Comparison of ENCODE assay signal across 24 cellular contexts in genomic region chr17:62859146-62859545, GRCh38. TPM values are rescaled to one million over a fixed set of nuclear protein-coding genes. Genes with fewer than 3 reads are reported as not detected.
DNase-seq lines count a peak whose midpoint lies in the region; ATAC-seq, FAIRE-seq and TF ChIP-seq lines count a peak whose summit lies in the region.
"Had no signal": no experiment of that assay in that cellular context is flagged by ENCODE, and none has a peak within 500 bp of the region (broad histone marks: within the 10 kb centered on the region; RNA-seq: fewer than 3 reads in every experiment).

No MANE protein-coding gene starts in this region.

- DNase-seq in HT1080 (ENCODE audit: low read depth): peak; percentile 56
- peak; percentile 45 for DNase-seq in bronchial epithelial cell (ENCODE audit: low read depth)
- peak; percentile 69 to 74 for DNase-seq in foreskin fibroblast
- peak; percentile 25 for DNase-seq in thoracic aorta (ENCODE audit: low spot score)
- no peak for DNase-seq in CD1c-positive myeloid dendritic cell (ENCODE audit: extremely low spot score)
- DNase-seq in activated CD4-positive, alpha-beta T cell treated with anti-CD3 and anti-CD28 coated beads, Interleukin-2, amount 10 ng/mL, durations not matched to agents 24 days and 14 days: no peak
- DNase-seq: activated CD4-positive, alpha-beta T cell treated with anti-CD3 and anti-CD28 coated beads, Interleukin-2, amount 10 ng/mL, durations not matched to agents 7 days and 5 days; activated CD8-positive, alpha-beta memory T cell treated with anti-CD3 and anti-CD28 coated beads, Interleukin-2, amount 50 U/mL, for 48 hours; activated gamma-delta T cell treated with Interleukin-2 at 50 U/mL for 16 hours; Caco-2; GOT3; NCI-H1105 treated with DMSO at 0.1 percent for 48 hours; NCI-H526 treated with DMSO at 0.1 percent for 48 hours; Right ventricle myocardium superior had no signal

- no peaks in the 10 kb centered on the region for H3K36me3 ChIP-seq in bronchial epithelial cell (ENCODE audit: control insufficient read depth, insufficient read depth, low read length)
- no peaks in the 10 kb centered on the region for H3K36me3 ChIP-seq in thoracic aorta
- H3K36me3 ChIP-seq: gastroesophageal sphincter, neural progenitor cell, suprapubic skin had no signal

- peaks cover 11 to 20% of the 10 kb centered on the region in 2 donors for H3K4me1 ChIP-seq in thoracic aorta (ENCODE audit: control insufficient read depth in 1 of 2, low read depth in 2 of 2)
- H3K4me1 ChIP-seq: gastroesophageal sphincter, neural progenitor cell had no signal

- H3K27me3 Mint-ChIP-seq in activated CD4-positive, alpha-beta T cell treated with anti-CD3 and anti-CD28 coated beads, Interleukin-2, amount 10 ng/mL, durations not matched to agents 24 days and 14 days: peaks cover 7% of the 10 kb centered on the region

- H3K36me3 Mint-ChIP-seq in activated CD4-positive, alpha-beta T cell treated with anti-CD3 and anti-CD28 coated beads, Interleukin-2, amount 10 ng/mL, durations not matched to agents 24 days and 14 days (ENCODE audit: low read depth): no peaks in the 10 kb centered on the region
- H3K36me3 Mint-ChIP-seq: neural progenitor cell had no signal

- H3K27me3 ChIP-seq in bronchial epithelial cell (ENCODE audit: control insufficient read depth, insufficient read depth, low read length) (no peaks in the 10 kb centered on the region), thoracic aorta (replicated peaks; ENCODE audit: insufficient read depth) (no peaks in the 10 kb centered on the region)
- H3K27me3 ChIP-seq: gastroesophageal sphincter, neural progenitor cell, suprapubic skin had no signal

- no peak overlapping the region for H3K4me3 Mint-ChIP-seq in activated CD4-positive, alpha-beta T cell treated with anti-CD3 and anti-CD28 coated beads, Interleukin-2, amount 10 ng/mL, durations not matched to agents 24 days and 14 days
- H3K4me3 Mint-ChIP-seq: activated CD4-positive, alpha-beta T cell treated with anti-CD3 and anti-CD28 coated beads, Interleukin-2, amount 10 ng/mL, durations not matched to agents 7 days and 5 days; B cell; neural progenitor cell had no signal

- no peak overlapping the region for H3K4me3 ChIP-seq in bronchial epithelial cell (ENCODE audit: low read depth, low read length)
- no peak overlapping the region for H3K4me3 ChIP-seq in foreskin fibroblast (ENCODE audit: low read depth in 1 of 2, low read length in 2 of 2)
- H3K4me3 ChIP-seq in thoracic aorta: no peak overlapping the region
- H3K4me3 ChIP-seq: gastroesophageal sphincter, neural progenitor cell, suprapubic skin had no signal

- intact Hi-C loops in activated CD4-positive, alpha-beta T cell treated with anti-CD3 and anti-CD28 coated beads, Interleukin-2, amount 10 ng/mL, durations not matched to agents 24 days and 14 days (cut with micrococcal nuclease): no loop called here

- H3K9me3 Mint-ChIP-seq in activated CD4-positive, alpha-beta T cell treated with anti-CD3 and anti-CD28 coated beads, Interleukin-2, amount 10 ng/mL, durations not matched to agents 24 days and 14 days: no peaks in the 10 kb centered on the region
- H3K9me3 Mint-ChIP-seq: activated CD4-positive, alpha-beta T cell treated with anti-CD3 and anti-CD28 coated beads, Interleukin-2, amount 10 ng/mL, durations not matched to agents 7 days and 5 days; neural progenitor cell had no signal

- no peaks in the 10 kb centered on the region for H3K4me1 Mint-ChIP-seq in activated CD4-positive, alpha-beta T cell treated with anti-CD3 and anti-CD28 coated beads, Interleukin-2, amount 10 ng/mL, durations not matched to agents 24 days and 14 days
- H3K4me1 Mint-ChIP-seq: activated CD4-positive, alpha-beta T cell treated with anti-CD3 and anti-CD28 coated beads, Interleukin-2, amount 10 ng/mL, durations not matched to agents 7 days and 5 days; B cell had no signal

- ATAC-seq in thoracic aorta (ENCODE audit: insufficient number of reproducible peaks, low FRiP score, low read depth): peak; percentile 87
- ATAC-seq in GM21723 (IDR thresholded peaks at IDR 0.05; ENCODE audit: unreplicated experiment): no peak
- ATAC-seq: gastroesophageal sphincter had no signal

- H3K9me3 ChIP-seq in thoracic aorta: no peaks in the 10 kb centered on the region
- H3K9me3 ChIP-seq: Caco-2, gastroesophageal sphincter, suprapubic skin had no signal

- H3K27ac Mint-ChIP-seq in activated CD4-positive, alpha-beta T cell treated with anti-CD3 and anti-CD28 coated beads, Interleukin-2, amount 10 ng/mL, durations not matched to agents 24 days and 14 days: no peak overlapping the region
- H3K27ac Mint-ChIP-seq: activated CD4-positive, alpha-beta T cell treated with anti-CD3 and anti-CD28 coated beads, Interleukin-2, amount 10 ng/mL, durations not matched to agents 7 days and 5 days; B cell; neural progenitor cell had no signal

- H3K27ac ChIP-seq in thoracic aorta: peak overlapping the region; percentile 38 to 51
- H3K27ac ChIP-seq: gastroesophageal sphincter, neural progenitor cell, suprapubic skin had no signal

- no peak for FAIRE-seq in bronchial epithelial cell (lab: Jason Lieb, UNC)
- FAIRE-seq: colon, endometrium had no signal

- TF ChIP-seq CTCF in bronchial epithelial cell (IDR thresholded peaks at IDR 0.05; ENCODE audit: insufficient read depth, low read length, severe bottlenecking) (no peak), foreskin fibroblast (IDR thresholded peaks at IDR 0.05; ENCODE audit: low read depth, low read length) (no peak), thoracic aorta (IDR thresholded peaks at IDR 0.05) (no peak)

RNA-seq across cellular contexts. Expression of gene MARCHF10, which starts 51.0 kb away (rescaled TPM):
- 0.16 TPM in 1 of 2 replicates, not detected in the other for total RNA-seq in HT1080 (2014; rRNA removed; shearing (Covaris generic))
- polyA plus RNA-seq in HT1080 (2015; cell fraction: cytosol; rRNA removed): not detected in 2 replicates
- polyA plus RNA-seq in HT1080 (2015; cell fraction: nucleus; rRNA removed): not detected in 2 replicates
- total RNA-seq in bronchial epithelial cell: not detected in 2 replicates
- not detected for total RNA-seq in thoracic aorta
- total RNA-seq in activated CD4-positive, alpha-beta T cell treated with anti-CD3 and anti-CD28 coated beads, Interleukin-2, amount 10 ng/mL, durations not matched to agents 24 days and 14 days: not detected in 2 replicates
- total RNA-seq: activated CD4-positive, alpha-beta T cell treated with anti-CD3 and anti-CD28 coated beads, Interleukin-2, amount 10 ng/mL, durations not matched to agents 7 days and 5 days; B cell; Caco-2; Daoy; mononuclear cell; pulmonary artery endothelial cell; Right ventricle myocardium superior; suprapubic skin had no signal

Comparison
In these comparisons a context has a peak if more than half of its experiments do, and no peak if none do; other contexts are left out.
1. DNase-seq: peak in HT1080 (single experiment), bronchial epithelial cell (single experiment), foreskin fibroblast (2 of 2) and thoracic aorta (single experiment); none in CD1c-positive myeloid dendritic cell (single experiment) and activated CD4-positive, alpha-beta T cell treated with anti-CD3 and anti-CD28 coated beads, Interleukin-2, amount 10 ng/mL, durations not matched to agents 24 days and 14 days (single experiment).